23 cellular contexts compared by ENCODE assay signal in genomic region chr9:91915524-91916266, GRCh38. TPM values are rescaled to one million over a fixed set of nuclear protein-coding genes. Genes with fewer than 3 reads are reported as not detected.
DNase-seq lines count a peak whose midpoint lies in the region; ATAC-seq, FAIRE-seq and TF ChIP-seq lines count a peak whose summit lies in the region.
"Had no signal": no experiment of that assay in that cellular context is flagged by ENCODE, and none has a peak within 500 bp of the region (broad histone marks: within the 10 kb centered on the region; RNA-seq: fewer than 3 reads in every experiment).

No MANE protein-coding gene starts in this region.

- H3K27me3 ChIP-seq in K562 (ENCODE audit: control insufficient read depth in 2 of 2, insufficient read depth in 2 of 2, low read length in 2 of 2) (no peaks in the 10 kb centered on the region), endodermal cell (ENCODE audit: control insufficient read depth, insufficient read depth, low read length, poor library complexity, severe bottlenecking) (no peaks in the 10 kb centered on the region)
- H3K27me3 ChIP-seq: BE2C had no signal

- H3K4me2 ChIP-seq in A549 (no peak overlapping the region), K562 (ENCODE audit: insufficient read depth, low read length) (no peak overlapping the region)

- WGBS in A549 (ENCODE audit: missing lambda C conversion rate), result 55% methylated on average over 10 of the region's 10 CpGs
- 93% methylated on average over 10 of the region's 10 CpGs for WGBS in K562 (ENCODE audit: insufficient coverage, low coverage, missing lambda C conversion rate)
- WGBS in endodermal cell (ENCODE audit: insufficient coverage in 1 of 2, insufficient read length in 1 of 2), 2 experiments, result 79 to 84% methylated on average over 5 to 10 of the region's 10 CpGs

- in situ Hi-C loops in K562 (cut with MboI), result no loop called here

- H3K36me3 Mint-ChIP-seq in endodermal cell (ENCODE audit: low read depth) (peaks cover 52% of the 10 kb centered on the region), neural crest cell (ENCODE audit: low read depth) (peaks cover 9% of the 10 kb centered on the region)
- H3K36me3 Mint-ChIP-seq in activated naive CD4-positive, alpha-beta T cell treated with anti-CD3 and anti-CD28 coated beads, Interleukin-2, amount 10 ng/mL, durations not matched to agents 7 days and 5 days, result no peaks in the 10 kb centered on the region
- H3K36me3 Mint-ChIP-seq: CD4-positive, CD25-positive, alpha-beta regulatory T cell; CD8-positive, alpha-beta memory T cell had no signal

- no peaks in the 10 kb centered on the region for H3K9me3 Mint-ChIP-seq in endodermal cell
- H3K9me3 Mint-ChIP-seq in neural crest cell, result peaks cover 5% of the 10 kb centered on the region
- no peaks in the 10 kb centered on the region for H3K9me3 Mint-ChIP-seq in activated naive CD4-positive, alpha-beta T cell treated with anti-CD3 and anti-CD28 coated beads, Interleukin-2, amount 10 ng/mL, durations not matched to agents 7 days and 5 days
- H3K9me3 Mint-ChIP-seq: CD4-positive, CD25-positive, alpha-beta regulatory T cell; CD8-positive, alpha-beta memory T cell; H9 had no signal

- H2AFZ ChIP-seq in K562 (ENCODE audit: low read depth, low read length), result no peak overlapping the region

- FAIRE-seq in A549 (lab: Jason Lieb, UNC), result no peak
- no peak for FAIRE-seq in K562 (lab: Jason Lieb, UNC)
- FAIRE-seq: GM12878, HTR-8/SVneo had no signal

- no peaks in the 10 kb centered on the region for H3K9me3 ChIP-seq in A549
- no peaks in the 10 kb centered on the region for H3K9me3 ChIP-seq in K562 (replicated peaks; ENCODE audit: control insufficient read depth, insufficient read depth, low read depth, low read length)
- no peaks in the 10 kb centered on the region for H3K9me3 ChIP-seq in endodermal cell (ENCODE audit: control insufficient read depth, low read length)
- H3K9me3 ChIP-seq: BE2C had no signal

- TF ChIP-seq RAD21 in A549 (conservative IDR thresholded peaks at IDR 0.05 in 1 of 2, IDR thresholded peaks at IDR 0.05 in 1 of 2) (no peak), K562 (CRISPR knock-in tag; conservative IDR thresholded peaks at IDR 0.05 in 1 of 2, IDR thresholded peaks at IDR 0.05 in 1 of 2) (no peak)

- H3K27ac Mint-ChIP-seq in endodermal cell (peak overlapping the region; percentile 31), neural crest cell (ENCODE audit: unreplicated experiment) (peak overlapping the region; percentile 91)
- no peak overlapping the region for H3K27ac Mint-ChIP-seq in activated naive CD4-positive, alpha-beta T cell treated with anti-CD3 and anti-CD28 coated beads, Interleukin-2, amount 10 ng/mL, durations not matched to agents 7 days and 5 days
- H3K27ac Mint-ChIP-seq: CD4-positive, CD25-positive, alpha-beta regulatory T cell; H9 had no signal

- H3K27ac ChIP-seq in A549, result no peak overlapping the region
- H3K27ac ChIP-seq in K562 (ENCODE audit: extremely low read depth, low read depth, low read length), result no peak overlapping the region
- H3K27ac ChIP-seq in endodermal cell (ENCODE audit: low read depth, low read length), result no peak overlapping the region

- TF ChIP-seq POLR2A in A549 (IDR thresholded peaks at IDR 0.05; ENCODE audit: low read length) (no peak), K562 (conservative IDR thresholded peaks at IDR 0.05) (no peak)

- no peaks in the 10 kb centered on the region for H3K27me3 Mint-ChIP-seq in endodermal cell (ENCODE audit: insufficient read depth)
- no peaks in the 10 kb centered on the region for H3K27me3 Mint-ChIP-seq in neural crest cell (ENCODE audit: low read depth)
- peaks cover 22% of the 10 kb centered on the region for H3K27me3 Mint-ChIP-seq in activated naive CD4-positive, alpha-beta T cell treated with anti-CD3 and anti-CD28 coated beads, Interleukin-2, amount 10 ng/mL, durations not matched to agents 7 days and 5 days
- H3K27me3 Mint-ChIP-seq: CD4-positive, CD25-positive, alpha-beta regulatory T cell had no signal

- H3K9me1 ChIP-seq in K562 (ENCODE audit: control insufficient read depth, insufficient read depth, low read length), result no peaks in the 10 kb centered on the region

- TF ChIP-seq EP300 in A549 (IDR thresholded peaks at IDR 0.05) (no peak), K562 (IDR thresholded peaks at IDR 0.05; ENCODE audit: low read length) (no peak)

- POLR2A ChIA-PET in A549 (lab: Yijun Ruan, JAX), result no interaction called here
- POLR2A ChIA-PET in K562 (lab: Yijun Ruan, JAX), result interaction anchor here (0.6 to 0.7 kb wide), 2 partner anchors 21 to 61 kb away, joined by 3 to 4 read pairs; no protein-coding TSS in a partner anchor
- POLR2A ChIA-PET in HEK293T (lab: Yijun Ruan, JAX), result no interaction called here

- H3K4me3 ChIP-seq in A549 (no peak overlapping the region), K562 (no peak overlapping the region), endodermal cell (ENCODE audit: low read length) (peak overlapping the region; percentile 32)
- H3K4me3 ChIP-seq: GM12878 had no signal

- BruUV-seq in K562 (replicated peaks; lab: Mats Ljungman, UMichigan), result no TSS peak

- ATAC-seq in A549 (no peak), K562 (no peak), HG02981 (IDR thresholded peaks at IDR 0.05; ENCODE audit: unreplicated experiment) (no peak)
- ATAC-seq: GM12878 had no signal

- H3K9ac ChIP-seq in K562 (ENCODE audit: insufficient read depth in 1 of 2, low read depth in 2 of 2, low read length in 2 of 2), result no peak overlapping the region
- no peak overlapping the region for H3K9ac ChIP-seq in endodermal cell (ENCODE audit: extremely low read depth, low read length, poor library complexity, severe bottlenecking)

- H3K4me1 Mint-ChIP-seq in endodermal cell (peaks cover 51% of the 10 kb centered on the region), neural crest cell (peaks cover 14% of the 10 kb centered on the region)
- H3K4me1 Mint-ChIP-seq in activated naive CD4-positive, alpha-beta T cell treated with anti-CD3 and anti-CD28 coated beads, Interleukin-2, amount 10 ng/mL, durations not matched to agents 7 days and 5 days, result no peaks in the 10 kb centered on the region
- H3K4me1 Mint-ChIP-seq: CD4-positive, CD25-positive, alpha-beta regulatory T cell; CD8-positive, alpha-beta memory T cell had no signal

- no peak overlapping the region for H3K4me3 Mint-ChIP-seq in endodermal cell
- no peak overlapping the region for H3K4me3 Mint-ChIP-seq in neural crest cell
- H3K4me3 Mint-ChIP-seq in activated naive CD4-positive, alpha-beta T cell treated with anti-CD3 and anti-CD28 coated beads, Interleukin-2, amount 10 ng/mL, durations not matched to agents 7 days and 5 days, result no peak overlapping the region
- H3K4me3 Mint-ChIP-seq: CD4-positive, CD25-positive, alpha-beta regulatory T cell; CD8-positive, alpha-beta memory T cell; H9 had no signal

- TF ChIP-seq CTCF in A549 (IDR thresholded peaks at IDR 0.05) (no peak), K562 (IDR thresholded peaks at IDR 0.05 in 2 of 3, conservative IDR thresholded peaks at IDR 0.05 in 1 of 3; ENCODE audit: insufficient read depth in 2 of 3, low read depth in 1 of 3, low read length in 3 of 3) (no peak), endodermal cell (conservative IDR thresholded peaks at IDR 0.05) (no peak), neural crest cell (conservative IDR thresholded peaks at IDR 0.05) (no peak)

- H3K36me3 ChIP-seq in K562 (ENCODE audit: control insufficient read depth, insufficient read depth, low read length), result peaks cover 24% of the 10 kb centered on the region; the same call in 2 of the 3 replicates
- peaks cover 81% of the 10 kb centered on the region for H3K36me3 ChIP-seq in endodermal cell (ENCODE audit: control insufficient read depth, insufficient read depth, low read length)

- peaks cover 79% of the 10 kb centered on the region for H3K79me2 ChIP-seq in K562 (ENCODE audit: control insufficient read depth, insufficient read depth, low read length)

- CTCF ChIA-PET in A549 (lab: Yijun Ruan, JAX) (interaction anchor here (1.2 kb wide), 1 partner anchor 39 kb away, joined by 3 read pairs; no protein-coding TSS in a partner anchor), K562 (lab: Yijun Ruan, JAX; ENCODE audit: low intra/inter-chr PET ratio) (no interaction called here), HEK293T (lab: Yijun Ruan, JAX) (interaction anchor here (0.6 kb wide), 1 partner anchor 35 kb away, joined by 3 read pairs; no protein-coding TSS in a partner anchor)
- CTCF ChIA-PET in activated naive CD4-positive, alpha-beta T cell treated with anti-CD3 and anti-CD28 coated beads, Interleukin-2, amount 10 ng/mL, durations not matched to agents 7 days and 5 days (lab: Charles Lee), result no interaction called here

- H3K4me1 ChIP-seq in A549, result no peaks in the 10 kb centered on the region
- H3K4me1 ChIP-seq in K562 (replicated peaks in 1 of 2; ENCODE audit: control insufficient read depth in 2 of 2, insufficient read depth in 2 of 2, low read length in 2 of 2), result peaks cover 0 to 4% of the 10 kb centered on the region in 2 experiments; a peak in 2 of 5 replicates
- peaks cover 26% of the 10 kb centered on the region for H3K4me1 ChIP-seq in endodermal cell (ENCODE audit: control insufficient read depth, insufficient read depth, low read length)

- DNase-seq in A549 (ENCODE audit: low read depth in 1 of 2, low spot score in 1 of 2) (no peak), K562 (ENCODE audit: extremely low read depth in 1 of 4, low spot score in 3 of 4) (no peak), endodermal cell (peak; percentile 36), neural crest cell (ENCODE audit: low read depth, low spot score) (no peak), HEK293T (ENCODE audit: extremely low spot score) (no peak)
- no peak for DNase-seq in activated naive CD4-positive, alpha-beta T cell treated with anti-CD3 and anti-CD28 coated beads, Interleukin-2, amount 10 ng/mL, durations not matched to agents 7 days and 5 days
- DNase-seq: ACHN; BE2C; C1 segment of cervical spinal cord; CD4-positive, CD25-positive, alpha-beta regulatory T cell; CD8-positive, alpha-beta memory T cell; COR-L47; DMS 273 treated with DMSO at 0.1 percent for 48 hours; DMS53; DND-41; EL; GOT3; H9; IMR-90 had no signal

- H4K20me1 ChIP-seq in K562 (replicated peaks; ENCODE audit: control insufficient read depth, insufficient read depth, low read length), result no peaks in the 10 kb centered on the region

- intact Hi-C loops in K562 (cut with micrococcal nuclease), result no loop called here

RNA-seq across cellular contexts. Expression of gene ROR2, which starts 34.3 kb away (rescaled TPM):
- polyA plus RNA-seq in A549 (2011; rRNA removed) (0.12 and 0.15 TPM in 2 replicates), A549 (2017; fragmentation: RNase III; extraction: RNeasy Plus Mini Kit Qiagen cat#74134 plus additional on column Dnase treatment) (0.53 to 0.66 TPM (median 0.53 TPM) in 3 replicates), K562 (2011; rRNA removed) (7.7 and 8.1 TPM in 2 replicates), K562 (2014; fragmentation: Illumina TruSeq; extraction: Trizol) (14.2 and 18.3 TPM in 2 replicates), K562 (2014; fragmentation: Nextera tagmentation; extraction: Ambion mirVana) (1 to 10 TPM; 5.6 to 6.0 TPM), K562 (2014; rRNA removed) (12.5 and 17.2 TPM in 2 replicates)
- 0.16 and 0.21 TPM in 2 replicates for polyA plus RNA-seq in A549 (2012; cell fraction: cytosol; rRNA removed)
- 0.37 and 0.47 TPM in 2 replicates for polyA plus RNA-seq in A549 (2012; cell fraction: nucleus; rRNA removed)
- 0.24 and 0.54 TPM in 2 replicates for polyA minus RNA-seq in A549 (2011; rRNA and poly(A)+ RNA removed)
- total RNA-seq in K562 (2011; cell fraction: chromatin; rRNA removed; ENCODE audit: low replicate concordance), result 55.8 and 56.6 TPM in 2 replicates
- 56.9 and 60.5 TPM in 2 replicates for total RNA-seq in K562 (2011; cell fraction: nucleolus; rRNA removed)
- total RNA-seq in K562 (2011; cell fraction: nucleoplasm; rRNA removed), result 36.5 and 49.8 TPM in 2 replicates
- total RNA-seq in K562 (2014; rRNA removed) (15.3 and 18.2 TPM in 2 replicates), K562 (2014; rRNA removed; fragmentation: Illumina TruSeq; extraction: Trizol) (11.4 and 17.3 TPM in 2 replicates), K562 (2015; rRNA removed; fragmentation: Illumina TruSeq; extraction: Trizol) (15.4 and 17.9 TPM in 2 replicates), K562 (2021) (33.6 and 33.8 TPM in 2 replicates), endodermal cell (100 to 1,000 TPM; 104 to 160 TPM), neural crest cell (12.4 and 14.9 TPM in 2 replicates)
- 7.9 and 16.6 TPM in 2 replicates for polyA plus RNA-seq in K562 (2011; cell fraction: cytosol; rRNA removed)
- polyA plus RNA-seq in K562 (2011; cell fraction: nucleus; rRNA removed), result 11.8 and 20.5 TPM in 2 replicates
- 16.8 and 25.3 TPM in 2 replicates for polyA plus RNA-seq in K562 (2012)
- 11.9 and 15.1 TPM in 2 replicates for polyA minus RNA-seq in K562 (2011; rRNA and poly(A)+ RNA removed)
- polyA minus RNA-seq in K562 (2011; cell fraction: cytosol; rRNA and poly(A)+ RNA removed), result 16.4 and 18.1 TPM in 2 replicates
- 12.5 and 14.1 TPM in 2 replicates for polyA minus RNA-seq in K562 (2011; cell fraction: nucleus; rRNA and poly(A)+ RNA removed)
- 39.8 TPM for polyA plus RNA-seq in endodermal cell (2013, experiment 1 of 2)
- polyA plus RNA-seq in endodermal cell (2013, experiment 2 of 2), result 40.9 TPM
- total RNA-seq: A172; CD8-positive, alpha-beta memory T cell had no signal
- polyA plus RNA-seq: CD4-positive, CD25-positive, alpha-beta regulatory T cell had no signal

Comparison
In these comparisons a context has a peak if more than half of its experiments do, and no peak if none do; other contexts are left out.
1. CTCF ChIA-PET loops: an anchor here in A549 (1.2 kb wide) and HEK293T (0.6 kb wide); none called in K562 and activated naive CD4-positive, alpha-beta T cell treated with anti-CD3 and anti-CD28 coated beads, Interleukin-2, amount 10 ng/mL, durations not matched to agents 7 days and 5 days.
2. Of the 35 proteins assayed by ChIP-seq in both K562 and A549: peak only in K562: CEBPB; only in A549: MAFK; in both: none; in neither: 33.